ENCODE assay signal across 1 cellular context in genomic region chr20:47758517-47759450, GRCh38.
TF ChIP-seq lines count a peak whose summit lies in the region.

No MANE protein-coding gene starts in this region.

TF ChIP-seq in HepG2, 621 proteins besides CTCF, POLR2A, EP300 and RAD21 (continued from another document and continues in another):
- TF ChIP-seq PATZ1 (CRISPR knock-in tag; IDR thresholded peaks at IDR 0.05) (peak; percentile 23; the same call in 1 of the 2 replicates), SALL2 (CRISPR knock-in tag; IDR thresholded peaks at IDR 0.05) (0 out of 2 replicates have a peak, but pooled peaks have one; percentile 28), HIVEP1 (CRISPR knock-in tag; IDR thresholded peaks at IDR 0.05) (peak; percentile 26; the same call in 1 of the 2 replicates), JUND (CRISPR knock-in tag; IDR thresholded peaks at IDR 0.05) (0 out of 2 replicates have a peak, but pooled peaks have one; percentile 37), RARG (CRISPR knock-in tag; IDR thresholded peaks at IDR 0.05; ENCODE audit: low read depth) (no peak), ZNF329 (CRISPR knock-in tag; IDR thresholded peaks at IDR 0.05; ENCODE audit: low read depth) (no peak), THYN1 (CRISPR knock-in tag; IDR thresholded peaks at IDR 0.05; ENCODE audit: borderline replicate concordance, low read depth) (no peak), ATAD3A (CRISPR knock-in tag; IDR thresholded peaks at IDR 0.05) (no peak), ZNF776 (CRISPR knock-in tag; IDR thresholded peaks at IDR 0.05) (peak; percentile 60; the same call in 1 of the 2 replicates), IRF2 (CRISPR knock-in tag; IDR thresholded peaks at IDR 0.05) (no peak), HDAC6 (IDR thresholded peaks at IDR 0.05; ENCODE audit: low read depth, low read length) (no peak), MXI1 (IDR thresholded peaks at IDR 0.05; ENCODE audit: borderline replicate concordance, low read depth, low read length) (no peak), XRCC5 (optimal IDR thresholded peaks at IDR 0.05; ENCODE audit: low read length) (peak; percentile 41), ZNF691 (CRISPR knock-in tag; IDR thresholded peaks at IDR 0.05; ENCODE audit: borderline replicate concordance, low read depth) (no peak), HDAC2 (CRISPR knock-in tag; IDR thresholded peaks at IDR 0.05) (peak; percentile 32; the same call in 1 of the 2 replicates), HNF4A (CRISPR knock-in tag; IDR thresholded peaks at IDR 0.05) (peak; percentile 48; the same call in 1 of the 2 replicates), ESRRA (CRISPR knock-in tag; IDR thresholded peaks at IDR 0.05; ENCODE audit: low read depth) (peak; percentile 99), HOXA3 (CRISPR knock-in tag; IDR thresholded peaks at IDR 0.05) (peak; percentile 41; the same call in 1 of the 2 replicates), ZBTB39 (CRISPR knock-in tag; IDR thresholded peaks at IDR 0.05) (no peak), ZBTB10 (CRISPR knock-in tag; IDR thresholded peaks at IDR 0.05; ENCODE audit: borderline replicate concordance) (peak; percentile 91; the same call in 1 of the 2 replicates), MTA3 (CRISPR knock-in tag; IDR thresholded peaks at IDR 0.05) (no peak), ZNF687 (CRISPR knock-in tag; IDR thresholded peaks at IDR 0.05) (peak; percentile 42), ZBTB33 (CRISPR knock-in tag; IDR thresholded peaks at IDR 0.05) (0 out of 2 replicates have a peak, but pooled peaks have one; percentile 4), NCOA2 (CRISPR knock-in tag; IDR thresholded peaks at IDR 0.05) (0 out of 2 replicates have a peak, but pooled peaks have one; percentile 37), RBAK (CRISPR knock-in tag; IDR thresholded peaks at IDR 0.05) (0 out of 2 replicates have a peak, but pooled peaks have one; percentile 8), LBX2 (CRISPR knock-in tag; IDR thresholded peaks at IDR 0.05; ENCODE audit: borderline replicate concordance) (no peak), POGK (CRISPR knock-in tag; conservative IDR thresholded peaks at IDR 0.05) (0 out of 2 replicates have a peak, but pooled peaks have one; percentile 40), ATF3 (CRISPR knock-in tag; IDR thresholded peaks at IDR 0.05) (0 out of 2 replicates have a peak, but pooled peaks have one; percentile 44), ZBTB8A (CRISPR knock-in tag; IDR thresholded peaks at IDR 0.05; ENCODE audit: borderline replicate concordance, low read depth) (no peak), FOSL1 (CRISPR knock-in tag; IDR thresholded peaks at IDR 0.05; ENCODE audit: borderline replicate concordance) (peak; percentile 57; the same call in 1 of the 2 replicates)
